In genomic region chr4:7109169-7109568, GRCh38 we compare ENCODE assay signal across 21 cellular contexts.
"Had no signal": no experiment of that assay in that cellular context is flagged by ENCODE, and none has a peak within 500 bp of the region (broad histone marks: within the 10 kb centered on the region; RNA-seq: fewer than 3 reads in every experiment).

No MANE protein-coding gene starts in this region.

- H3K36me3 ChIP-seq: SJCRH30 had no signal

- H3K9ac ChIP-seq: KMS-11 had no signal

- H3K9me3 ChIP-seq: SJCRH30 had no signal

- H3K4me2 ChIP-seq: KMS-11 had no signal

- FAIRE-seq: HepG2, RCC 7860 had no signal

- H3K4me3 ChIP-seq: SJCRH30 had no signal

- ATAC-seq: HepG2, SK-N-SH treated with all-trans-retinoic acid at 6 μM for 48 hours had no signal

- H3K4me1 ChIP-seq: SJCRH30 had no signal

- H3K27ac ChIP-seq: KMS-11, RWPE1, SJCRH30 had no signal

- DNase-seq: IMR-90, Kasumi-1, MM.1S, NCI-H1092 treated with DMSO at 0.1 percent for 48 hours, NCI-H1436, NCI-H187, NCI-H2029, NCI-H2081 treated with DMSO at 0.1 percent for 48 hours, NCI-H2171, NCI-H226, NCI-H446 treated with DMSO at 0.1 percent for 48 hours, NCI-H510A treated with DMSO at 0.1 percent for 48 hours, NCI-H526, NCI-H82, SHP77 treated with DMSO at 0.1 percent for 48 hours, SJCRH30 had no signal
